In the genomic region with DNA sequence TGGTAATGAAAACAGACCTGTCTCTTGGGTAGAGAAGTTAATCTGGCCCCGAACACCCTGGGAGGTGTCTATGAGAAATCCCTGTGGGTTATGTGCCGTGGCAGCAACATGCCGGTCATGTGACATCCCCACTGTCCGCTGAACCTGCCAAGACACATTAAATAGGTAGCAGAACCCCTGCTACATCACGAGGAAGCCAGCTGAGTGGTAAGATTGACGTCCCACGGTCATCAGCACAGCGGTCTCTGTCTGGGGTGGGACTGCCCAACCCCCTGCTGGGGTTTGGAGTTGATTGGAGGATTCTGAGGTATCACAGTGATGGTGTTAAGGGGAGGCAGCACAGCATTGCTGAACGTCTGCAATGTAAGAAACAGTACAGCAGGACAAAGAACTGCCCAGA, we compare ENCODE assay signal across 25 cellular contexts. TPM values are rescaled to one million over a fixed set of nuclear protein-coding genes. Genes with fewer than 3 reads are reported as not detected.
"Had no signal": no experiment of that assay in that cellular context is flagged by ENCODE, and none has a peak within 500 bp of the region (broad histone marks: within the 10 kb centered on the region; RNA-seq: fewer than 3 reads in every experiment).

No MANE protein-coding gene starts in this region.

- H3K79me2 ChIP-seq: hepatocyte had no signal

- DNase-seq: dorsolateral prefrontal cortex; effector CD8-positive, alpha-beta T cell; foreskin melanocyte; head of caudate nucleus; kidney; left cardiac atrium; left ventricle myocardium inferior; lower lobe of right lung; midbrain; spleen; stimulated activated CD4-positive, alpha-beta T cell treated with anti-CD3 and anti-CD28 coated beads, Interleukin-15, amount 100 ng/mL, for 24 hours; stimulated activated CD4-positive, alpha-beta T cell treated with anti-CD3 and anti-CD28 coated beads, Interleukin-1b, Interleukin-23, amount 100 ng/mL, for 48 hours; stimulated activated CD4-positive, alpha-beta T cell treated with anti-CD3 and anti-CD28 coated beads, Interleukin-4, amount 100 ng/mL, for 24 hours; stimulated activated naive CD8-positive, alpha-beta T cell treated with anti-CD3 and anti-CD28 coated beads, Interleukin-15, amount 100 ng/mL, for 72 hours; testis had no signal

- H3K9me3 Mint-ChIP-seq: memory B cell; natural killer cell treated with Interleukin-12 subunit alpha and Interleukin-12 subunit beta and Interleukin-15 and Interleukin-18, amount 100 ng/mL, for 72 hours; stimulated activated memory B cell treated with anti-CD40 and anti-IgM and Interleukin-4, amounts not matched to agents 10 μg/mL and 1 μg/mL and 100 μg/mL, for 72 hours; stimulated activated naive CD8-positive, alpha-beta T cell treated with anti-CD3 and anti-CD28 coated beads, Interleukin-15, amount 100 ng/mL, for 72 hours had no signal

- H3K4me3 ChIP-seq: coronary artery, dorsolateral prefrontal cortex, hepatocyte, left ventricle myocardium inferior, lower lobe of right lung, spleen, testis, tibial nerve had no signal

- ATAC-seq: left cardiac atrium; lower lobe of right lung; natural killer cell treated with Interleukin-12 subunit alpha and Interleukin-12 subunit beta and Interleukin-15 and Interleukin-18, amount 100 ng/mL, for 72 hours; sciatic nerve; stimulated activated memory B cell treated with anti-CD40 and anti-IgM and Interleukin-4, amounts not matched to agents 10 μg/mL and 1 μg/mL and 100 μg/mL, for 72 hours; stimulated activated naive CD8-positive, alpha-beta T cell treated with anti-CD3 and anti-CD28 coated beads, Interleukin-15, amount 100 ng/mL, for 72 hours had no signal

- H3K4me2 ChIP-seq: hepatocyte had no signal

- H3K27me3 Mint-ChIP-seq: memory B cell; natural killer cell treated with Interleukin-12 subunit alpha and Interleukin-12 subunit beta and Interleukin-15 and Interleukin-18, amount 100 ng/mL, for 72 hours; progenitor cell of endocrine pancreas; stimulated activated memory B cell treated with anti-CD40 and anti-IgM and Interleukin-4, amounts not matched to agents 10 μg/mL and 1 μg/mL and 100 μg/mL, for 72 hours; stimulated activated naive CD8-positive, alpha-beta T cell treated with anti-CD3 and anti-CD28 coated beads, Interleukin-15, amount 100 ng/mL, for 72 hours had no signal

- H3K4me3 Mint-ChIP-seq: memory B cell; natural killer cell treated with Interleukin-12 subunit alpha and Interleukin-12 subunit beta and Interleukin-15 and Interleukin-18, amount 100 ng/mL, for 72 hours; stimulated activated memory B cell treated with anti-CD40 and anti-IgM and Interleukin-4, amounts not matched to agents 10 μg/mL and 1 μg/mL and 100 μg/mL, for 72 hours; stimulated activated naive CD8-positive, alpha-beta T cell treated with anti-CD3 and anti-CD28 coated beads, Interleukin-15, amount 100 ng/mL, for 72 hours had no signal

- H3K27me3 ChIP-seq: dorsolateral prefrontal cortex, hepatocyte, spleen, testis, tibial nerve had no signal

- H3K9me3 ChIP-seq: left ventricle myocardium inferior, lower lobe of right lung, spleen, testis, tibial nerve had no signal

- H3K4me1 ChIP-seq: left ventricle myocardium inferior, lower lobe of right lung, testis, tibial nerve had no signal

- H3K27ac ChIP-seq: coronary artery, hepatocyte, left ventricle myocardium inferior, lower lobe of right lung, spleen, testis, tibial nerve had no signal

- H3K36me3 Mint-ChIP-seq: natural killer cell treated with Interleukin-12 subunit alpha and Interleukin-12 subunit beta and Interleukin-15 and Interleukin-18, amount 100 ng/mL, for 72 hours had no signal

- H2AFZ ChIP-seq: hepatocyte had no signal

- H3K27ac Mint-ChIP-seq: memory B cell; natural killer cell treated with Interleukin-12 subunit alpha and Interleukin-12 subunit beta and Interleukin-15 and Interleukin-18, amount 100 ng/mL, for 72 hours; progenitor cell of endocrine pancreas; stimulated activated memory B cell treated with anti-CD40 and anti-IgM and Interleukin-4, amounts not matched to agents 10 μg/mL and 1 μg/mL and 100 μg/mL, for 72 hours; stimulated activated naive CD8-positive, alpha-beta T cell treated with anti-CD3 and anti-CD28 coated beads, Interleukin-15, amount 100 ng/mL, for 72 hours had no signal

RNA-seq across cellular contexts. Expression of gene TMED6, which starts 2.1 kb away (rescaled TPM):
- total RNA-seq: left ventricle myocardium inferior, renal cortical epithelial cell, sciatic nerve, skeletal muscle tissue, tibial nerve had no signal
